Comparison of ENCODE assay signal across 20 cellular contexts in the genomic region with DNA sequence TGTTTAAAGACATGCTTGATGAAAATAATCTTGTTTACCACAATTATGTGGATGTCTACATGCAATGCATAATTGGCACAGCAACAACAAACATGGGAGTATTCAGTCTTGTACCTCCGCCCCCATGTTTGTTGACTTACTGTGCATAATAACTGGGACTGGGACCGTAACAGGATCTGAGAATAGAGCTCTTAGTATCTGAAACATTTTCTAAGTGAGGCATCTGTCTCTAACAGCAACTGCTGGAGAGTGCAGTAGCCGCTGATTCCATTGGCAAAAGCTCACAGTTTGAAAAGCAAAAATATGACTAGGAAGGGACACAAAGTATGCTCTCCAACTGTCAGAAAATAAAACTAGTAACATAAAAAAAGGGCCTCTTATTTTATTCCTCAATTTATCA.
"Had no signal": no experiment of that assay in that cellular context is flagged by ENCODE, and none has a peak within 500 bp of the region (broad histone marks: within the 10 kb centered on the region; RNA-seq: fewer than 3 reads in every experiment).

No MANE protein-coding gene starts in this region.

- H3K4me3 Mint-ChIP-seq: activated CD4-positive, alpha-beta T cell treated with anti-CD3 and anti-CD28 coated beads, Interleukin-2, amount 10 ng/mL, durations not matched to agents 24 days and 14 days; activated CD8-positive, alpha-beta T cell treated with anti-CD3 and anti-CD28 coated beads for 36 hours; activated naive CD4-positive, alpha-beta T cell treated with anti-CD3 and anti-CD28 coated beads for 36 hours; activated naive CD8-positive, alpha-beta T cell treated with anti-CD3 and anti-CD28 coated beads, Interleukin-2, amount 50 U/mL, for 24 hours; activated T-cell treated with anti-CD3 and anti-CD28 coated beads, Interleukin-2, amount 50 U/mL, for 24 hours; naive thymus-derived CD8-positive, alpha-beta T cell; stimulated activated effector memory CD8-positive, alpha-beta T cell treated with anti-CD3 and anti-CD28 coated beads, Interleukin-12 subunit alpha, Interleukin-12 subunit beta, amount 100 ng/mL, for 72 hours had no signal

- H3K9me3 Mint-ChIP-seq: activated CD4-positive, alpha-beta T cell treated with anti-CD3 and anti-CD28 coated beads, Interleukin-2, amount 10 ng/mL, durations not matched to agents 24 days and 14 days; activated CD8-positive, alpha-beta T cell treated with anti-CD3 and anti-CD28 coated beads for 36 hours; activated naive CD4-positive, alpha-beta T cell treated with anti-CD3 and anti-CD28 coated beads for 36 hours; activated naive CD8-positive, alpha-beta T cell treated with anti-CD3 and anti-CD28 coated beads, Interleukin-2, amount 50 U/mL, for 24 hours; activated T-cell treated with anti-CD3 and anti-CD28 coated beads, Interleukin-2, amount 50 U/mL, for 24 hours; activated T-helper 2 cell treated with anti-CD3 and anti-CD28 coated beads, Interferon-gamma antibody, Interleukin-2, Interleukin-4, amounts not matched to agents 10 μg/mL and 5 μg/mL and 100 μg/mL, durations not matched to agents 14 hours and 24 hours and 36 hours had no signal

- H3K36me3 Mint-ChIP-seq: naive thymus-derived CD8-positive, alpha-beta T cell; stimulated activated effector memory CD8-positive, alpha-beta T cell treated with anti-CD3 and anti-CD28 coated beads, Interleukin-12 subunit alpha, Interleukin-12 subunit beta, amount 100 ng/mL, for 72 hours had no signal

- H3K27ac ChIP-seq: esophagus muscularis mucosa, neutrophil, parathyroid adenoma, stomach, thoracic aorta, upper lobe of left lung had no signal

- H3K27ac Mint-ChIP-seq: activated CD4-positive, alpha-beta T cell treated with anti-CD3 and anti-CD28 coated beads, Interleukin-2, amount 10 ng/mL, durations not matched to agents 24 days and 14 days; activated CD8-positive, alpha-beta T cell treated with anti-CD3 and anti-CD28 coated beads for 36 hours; activated naive CD4-positive, alpha-beta T cell treated with anti-CD3 and anti-CD28 coated beads for 36 hours; activated naive CD8-positive, alpha-beta T cell treated with anti-CD3 and anti-CD28 coated beads, Interleukin-2, amount 50 U/mL, for 24 hours; activated T-cell treated with anti-CD3 and anti-CD28 coated beads, Interleukin-2, amount 50 U/mL, for 24 hours; activated T-helper 2 cell treated with anti-CD3 and anti-CD28 coated beads, Interferon-gamma antibody, Interleukin-2, Interleukin-4, amounts not matched to agents 10 μg/mL and 5 μg/mL and 100 μg/mL, durations not matched to agents 14 hours and 24 hours and 36 hours; naive thymus-derived CD8-positive, alpha-beta T cell; stimulated activated effector memory CD8-positive, alpha-beta T cell treated with anti-CD3 and anti-CD28 coated beads, Interleukin-12 subunit alpha, Interleukin-12 subunit beta, amount 100 ng/mL, for 72 hours had no signal

- H3K27me3 ChIP-seq: esophagus muscularis mucosa, neutrophil, stomach, upper lobe of left lung had no signal

- H3K27me3 Mint-ChIP-seq: activated CD4-positive, alpha-beta T cell treated with anti-CD3 and anti-CD28 coated beads, Interleukin-2, amount 10 ng/mL, durations not matched to agents 24 days and 14 days had no signal

- H3K4me1 Mint-ChIP-seq: activated CD4-positive, alpha-beta T cell treated with anti-CD3 and anti-CD28 coated beads, Interleukin-2, amount 10 ng/mL, durations not matched to agents 24 days and 14 days; activated naive CD8-positive, alpha-beta T cell treated with anti-CD3 and anti-CD28 coated beads, Interleukin-2, amount 50 U/mL, for 24 hours; naive thymus-derived CD8-positive, alpha-beta T cell; stimulated activated effector memory CD8-positive, alpha-beta T cell treated with anti-CD3 and anti-CD28 coated beads, Interleukin-12 subunit alpha, Interleukin-12 subunit beta, amount 100 ng/mL, for 72 hours had no signal

- DNase-seq: activated CD4-positive, alpha-beta T cell treated with anti-CD3 and anti-CD28 coated beads, Interleukin-2, amount 10 ng/mL, durations not matched to agents 24 days and 14 days; activated CD8-positive, alpha-beta T cell treated with anti-CD3 and anti-CD28 coated beads for 36 hours; activated naive CD4-positive, alpha-beta T cell treated with anti-CD3 and anti-CD28 coated beads for 36 hours; activated naive CD8-positive, alpha-beta T cell treated with anti-CD3 and anti-CD28 coated beads, Interleukin-2, amount 50 U/mL, for 24 hours; activated T-cell treated with anti-CD3 and anti-CD28 coated beads, Interleukin-2, amount 50 U/mL, for 24 hours; aorta; cortex of kidney; effector CD8-positive, alpha-beta T cell; mesenchymal stem cell; naive thymus-derived CD8-positive, alpha-beta T cell; stimulated activated CD4-positive, alpha-beta T cell treated with anti-CD3 and anti-CD28 coated beads, Interleukin-4, amount 100 ng/mL, for 24 hours; stomach; T1000; upper lobe of left lung had no signal
